18 cellular contexts compared by ENCODE assay signal in the genomic region with DNA sequence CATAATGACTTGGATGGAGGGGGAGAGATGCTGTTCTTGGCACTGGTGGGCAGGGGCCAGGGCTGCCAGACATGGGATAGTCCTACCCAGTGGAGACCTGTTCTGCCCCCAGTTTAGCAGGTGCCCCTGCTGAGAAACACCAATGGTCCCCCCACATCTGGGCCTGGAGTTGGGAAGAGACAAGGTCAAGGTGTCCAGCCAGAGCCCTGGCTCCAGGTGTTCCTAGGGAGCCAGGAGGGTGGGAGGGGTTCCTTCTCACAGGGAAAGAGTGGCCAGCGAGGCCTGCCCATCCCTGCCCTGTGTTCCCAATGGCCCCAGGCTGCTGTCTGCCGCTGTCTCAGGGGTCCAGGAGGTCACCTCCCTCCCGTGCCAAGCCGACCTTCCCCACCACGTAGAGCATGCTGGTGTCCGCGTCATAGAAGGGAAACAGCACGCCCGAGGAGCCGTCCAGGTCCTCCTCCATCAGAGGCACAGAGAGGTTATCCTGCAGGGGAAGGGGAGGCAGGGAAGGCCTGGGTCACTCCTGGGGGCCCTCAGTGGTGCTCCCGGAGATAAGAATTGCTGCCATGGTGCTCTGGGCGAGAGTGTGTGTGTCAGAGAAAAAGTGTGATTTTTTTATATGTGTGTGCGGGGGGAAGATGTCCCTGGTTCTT.
"Had no signal": no experiment of that assay in that cellular context is flagged by ENCODE, and none has a peak within 500 bp of the region (broad histone marks: within the 10 kb centered on the region; RNA-seq: fewer than 3 reads in every experiment).

No MANE protein-coding gene starts in this region.

- H3K4me1 ChIP-seq: ascending aorta, SJSA1 had no signal

- H3K27ac ChIP-seq: ascending aorta, heart right ventricle, lower lobe of right lung, SJSA1, WERI-Rb-1 had no signal

- H3K4me3 ChIP-seq: ascending aorta, heart right ventricle, lower lobe of right lung, SJSA1 had no signal

- H3K9me3 Mint-ChIP-seq: stimulated activated naive B cell treated with anti-CD40 and anti-IgM and Interleukin-4, amounts not matched to agents 10 μg/mL and 1 μg/mL and 100 μg/mL, for 72 hours; type B pancreatic cell had no signal

- H3K27me3 ChIP-seq: ascending aorta, SJSA1 had no signal

- H3K36me3 Mint-ChIP-seq: stimulated activated naive B cell treated with anti-CD40 and anti-IgM and Interleukin-4, amounts not matched to agents 10 μg/mL and 1 μg/mL and 100 μg/mL, for 72 hours; type B pancreatic cell had no signal

- H3K36me3 ChIP-seq: ascending aorta, SJSA1 had no signal

- FAIRE-seq: bronchial epithelial cell, frontal cortex had no signal

- H3K27me3 Mint-ChIP-seq: progenitor cell of endocrine pancreas; stimulated activated naive B cell treated with anti-CD40 and anti-IgM and Interleukin-4, amounts not matched to agents 10 μg/mL and 1 μg/mL and 100 μg/mL, for 72 hours; type B pancreatic cell had no signal

- H3K27ac Mint-ChIP-seq: progenitor cell of endocrine pancreas; stimulated activated naive B cell treated with anti-CD40 and anti-IgM and Interleukin-4, amounts not matched to agents 10 μg/mL and 1 μg/mL and 100 μg/mL, for 72 hours; type B pancreatic cell had no signal

- ATAC-seq: heart right ventricle; lower lobe of right lung; right cardiac atrium; stimulated activated naive B cell treated with anti-CD40 and anti-IgM and Interleukin-4, amounts not matched to agents 10 μg/mL and 1 μg/mL and 100 μg/mL, for 72 hours had no signal

- H3K4me3 Mint-ChIP-seq: stimulated activated naive B cell treated with anti-CD40 and anti-IgM and Interleukin-4, amounts not matched to agents 10 μg/mL and 1 μg/mL and 100 μg/mL, for 72 hours; type B pancreatic cell had no signal

- H3K9me3 ChIP-seq: ascending aorta, heart right ventricle, lower lobe of right lung, SJSA1 had no signal

- DNase-seq: activated CD4-positive, alpha-beta T cell treated with anti-CD3 and anti-CD28 coated beads, Interleukin-2, amount 50 U/mL, for 1 hour; activated gamma-delta T cell; activated T-cell treated with anti-CD3 and anti-CD28 coated beads for 4 hours; effector CD4-positive, alpha-beta T cell; heart right ventricle; lower lobe of right lung; midbrain; right cardiac atrium; stimulated activated naive B cell treated with anti-CD40 and anti-IgM and Interleukin-4, amounts not matched to agents 10 μg/mL and 1 μg/mL and 100 μg/mL, for 72 hours; SW 1271; T1000; WERI-Rb-1 had no signal
